In genomic region chr9:135705376-135705775, GRCh38 we compare ENCODE assay signal across 1 cellular context.
TF ChIP-seq lines count a peak whose summit lies in the region.

No MANE protein-coding gene starts in this region.

TF ChIP-seq in K562, 482 proteins besides CTCF, POLR2A, EP300 and RAD21:
- TF ChIP-seq NR2C1 (IDR thresholded peaks at IDR 0.05), result no peak
- TF ChIP-seq NR2C1 (tag; IDR thresholded peaks at IDR 0.05), result no peak
- no peak for TF ChIP-seq GTF2A2 (tag; IDR thresholded peaks at IDR 0.05)
- peak; percentile 31; the same call in 1 of the 2 replicates for TF ChIP-seq NFIC (IDR thresholded peaks at IDR 0.05)
- no peak for TF ChIP-seq MAFG (tag; conservative IDR thresholded peaks at IDR 0.05)
